ENCODE assay signal across 10 cellular contexts in the genomic region with DNA sequence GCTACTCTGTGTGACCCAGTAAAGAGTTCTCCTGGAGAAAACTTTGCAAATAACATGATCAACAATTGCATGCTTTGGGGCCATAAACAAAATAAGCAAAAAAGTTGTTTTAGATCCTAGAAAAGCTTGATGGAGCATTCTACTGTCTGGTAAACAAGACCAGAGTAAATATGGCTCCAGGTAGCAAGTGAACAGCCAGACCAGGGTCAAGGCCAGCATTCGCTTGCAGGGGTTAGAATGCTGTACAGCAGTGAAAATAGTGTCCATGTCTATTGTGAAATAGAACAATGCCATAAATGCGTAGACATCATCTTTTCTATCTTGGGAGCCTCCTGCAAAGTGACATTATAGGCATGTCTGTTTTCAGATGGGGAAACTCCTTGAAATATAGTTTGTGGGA.
"Had no signal": no experiment of that assay in that cellular context is flagged by ENCODE, and none has a peak within 500 bp of the region (broad histone marks: within the 10 kb centered on the region; RNA-seq: fewer than 3 reads in every experiment).

No MANE protein-coding gene starts in this region.

- H3K27ac ChIP-seq: GM23248 had no signal

- ATAC-seq: GM23338, HCT116 had no signal

- H3K4me2 ChIP-seq: GM23338 had no signal

- H3K36me3 ChIP-seq: HAP-1 had no signal

- DNase-seq: GM23248, GOT3, H7, H9, HCEC 1CT, HFFc6 had no signal

- H3K9ac ChIP-seq: GM23248 had no signal

- H2AFZ ChIP-seq: GM23248, GM23338 had no signal

- H3K4me1 ChIP-seq: HAP-1 had no signal

- H3K4me3 ChIP-seq: GM23248, GM23338, HAP-1 had no signal

- FAIRE-seq: H1 had no signal

- H3K9me3 ChIP-seq: HAP-1 had no signal
